ENCODE assay signal across 7 cellular contexts in genomic region chr16:28863929-28864886, GRCh38. TPM values are rescaled to one million over a fixed set of nuclear protein-coding genes. Genes with fewer than 3 reads are reported as not detected.
DNase-seq lines count a peak whose midpoint lies in the region; ATAC-seq and TF ChIP-seq lines count a peak whose summit lies in the region.

No MANE protein-coding gene starts in this region.

- H4K20me1 ChIP-seq in PC-3 (ENCODE audit: low read length): no peaks in the 10 kb centered on the region

- H3K4me1 ChIP-seq in PC-3 (ENCODE audit: insufficient read depth, low read length): peaks cover 14% of the 10 kb centered on the region
- H3K4me1 ChIP-seq in aorta (ENCODE audit: control insufficient read depth in 1 of 2, insufficient read depth in 2 of 2, low read length in 2 of 2): no peaks in the 10 kb centered on the region

- H2AFZ ChIP-seq in PC-3 (ENCODE audit: low read length): peak overlapping the region; percentile 94

- peak overlapping the region; percentile 99 for H3K27ac Mint-ChIP-seq in mesothelial cell of epicardium

- H3K4me3 Mint-ChIP-seq in mesothelial cell of epicardium: peak overlapping the region; percentile 99

- H3K4me3 ChIP-seq in PC-3 (ENCODE audit: low read length) (peak overlapping the region; percentile 90), aorta (ENCODE audit: low read length in 2 of 2) (peak overlapping the region; percentile 66 to 78)

- H3K36me3 ChIP-seq in PC-3 (ENCODE audit: low read depth, low read length): 0 out of 2 replicates have a peak, but pooled peaks cover 6% of the 10 kb centered on the region
- H3K36me3 ChIP-seq in aorta (ENCODE audit: control insufficient read depth in 1 of 2, insufficient read depth in 2 of 2, low read length in 1 of 2): peaks cover 0 to 2% of the 10 kb centered on the region in 2 donors

- H3K79me2 ChIP-seq in PC-3 (ENCODE audit: low read length): peaks cover 40% of the 10 kb centered on the region

- H3F3A ChIP-seq in PC-3 (ENCODE audit: low read length, unreplicated experiment): no peaks in the 10 kb centered on the region

- H3K4me1 Mint-ChIP-seq in mesothelial cell of epicardium: peaks cover 19% of the 10 kb centered on the region

- H3K36me3 Mint-ChIP-seq in mesothelial cell of epicardium: peaks cover 10% of the 10 kb centered on the region

- TF ChIP-seq CTCF in PC-3 (conservative IDR thresholded peaks at IDR 0.05; ENCODE audit: low read depth, low read length) (no peak), mesothelial cell of epicardium (IDR thresholded peaks at IDR 0.05; ENCODE audit: unreplicated experiment) (no peak)

- H3K27me3 Mint-ChIP-seq in mesothelial cell of epicardium (ENCODE audit: low read depth): no peaks in the 10 kb centered on the region

- H3K27me3 ChIP-seq in PC-3 (ENCODE audit: low read length) (no peaks in the 10 kb centered on the region), aorta (ENCODE audit: control insufficient read depth in 1 of 2, insufficient read depth in 2 of 2, low read length in 1 of 2) (no peaks in the 10 kb centered on the region)

- peak overlapping the region; percentile 88 for H3K4me2 ChIP-seq in PC-3 (ENCODE audit: low read length)

- ATAC-seq in GM18519 (IDR thresholded peaks at IDR 0.05; ENCODE audit: low FRiP score, unreplicated experiment) (peak; percentile 4), PC-3 (no peak; the same call in 1 of the 2 replicates), aorta (ENCODE audit: low FRiP score) (peak; percentile 33)

- H3K9me3 Mint-ChIP-seq in mesothelial cell of epicardium: no peaks in the 10 kb centered on the region

- peak overlapping the region; percentile 94 for H3K9ac ChIP-seq in PC-3 (ENCODE audit: low read length)

- CTCF ChIA-PET in PC-3 (lab: Charles Lee): no interaction called here

- no TSS peak for BruUV-seq in PC-3 (replicated peaks; lab: Mats Ljungman, UMichigan)

- POLR2A ChIA-PET in PC-3 (lab: Charles Lee; ENCODE audit: unreplicated experiment): interaction anchor here (0.6 to 0.7 kb wide), 2 partner anchors 52 to 1694 kb away, joined by 5 to 7 read pairs; no protein-coding TSS in a partner anchor

- no peaks in the 10 kb centered on the region for H3K9me2 ChIP-seq in PC-3 (replicated peaks; ENCODE audit: low read length)

- intact Hi-C loops in PC-3 (cut with micrococcal nuclease) (loop anchor here (1.0 kb wide), 1 partner anchor 18 kb away; the partner anchor contains the start of gene TUFM), aorta (cut with DNase I) (loop anchor here (1.0 to 5.0 kb wide), 4 partner anchors 18 to 83 kb away; partner anchors contain the start of genes ATXN2L (in 2 of the 2), RABEP2 (in 1 of the 2) and TUFM (in 1 of the 2))

- H3K27ac ChIP-seq in PC-3 (ENCODE audit: low read length): peak overlapping the region; percentile 84
- H3K27ac ChIP-seq in aorta (ENCODE audit: low read depth in 1 of 2, low read length in 2 of 2): peak overlapping the region in 1 of 2 donors; percentile 89

- H3K9me3 ChIP-seq in PC-3 (ENCODE audit: low read length): no peaks in the 10 kb centered on the region
- H3K9me3 ChIP-seq in aorta (ENCODE audit: control insufficient read depth, low read length): no peaks in the 10 kb centered on the region

- 6 to 7% methylated on average over 38 to 46 of the region's 46 CpGs for WGBS in aorta, 2 donors

- DNase-seq in PC-3 (no peak), dermis blood vessel endothelial cell (peak; percentile 54), mesothelial cell of epicardium (ENCODE audit: low spot score in 2 of 2, unreplicated experiment in 2 of 2) (no peak), aorta (peak in 1 of 2 donors; percentile 64), NCI-H2029 treated with DMSO at 0.1 percent for 48 hours (lab: John Stamatoyannopoulos, UW) (no peak), NCI-H187 treated with DMSO at 0.1 percent for 48 hours (lab: John Stamatoyannopoulos, UW) (no peak)

RNA-seq across cellular contexts. Expression of gene SH2B1, which starts 0.6 kb away (rescaled TPM):
- 22.2 and 24.4 TPM in 2 replicates for total RNA-seq in PC-3 (2014; rRNA removed)
- 9.4 and 13.0 TPM in 2 replicates for total RNA-seq in dermis blood vessel endothelial cell
- 73.9 to 78.5 TPM (median 76.8 TPM) in 3 replicates for total RNA-seq in mesothelial cell of epicardium
- 10 to 100 TPM; 35.5 to 64.2 TPM for total RNA-seq in aorta
- 10 to 100 TPM; 21.2 to 70.1 TPM for polyA plus RNA-seq in aorta

RNA-seq across cellular contexts. Expression of gene ATP2A1, which starts 14.1 kb away (rescaled TPM):
- 0.23 and 0.87 TPM in 2 replicates for total RNA-seq in PC-3 (2014; rRNA removed)
- not detected in 2 replicates for total RNA-seq in dermis blood vessel endothelial cell
- total RNA-seq in mesothelial cell of epicardium: 2.9 to 3.6 TPM (median 3.0 TPM) in 3 replicates
- under 1 TPM; 0.36 to 0.97 TPM for total RNA-seq in aorta
- polyA plus RNA-seq in aorta: under 1 TPM; 0.38 to 0.49 TPM

RNA-seq across cellular contexts. Expression of gene TUFM, which starts 18.1 kb away (rescaled TPM):
- total RNA-seq in PC-3 (2014; rRNA removed) (185 and 198 TPM in 2 replicates), dermis blood vessel endothelial cell (127 and 181 TPM in 2 replicates), mesothelial cell of epicardium (122 to 134 TPM (median 127 TPM) in 3 replicates), aorta (10 to 100 TPM; 71.2 to 71.5 TPM)
- polyA plus RNA-seq in aorta: 100 to 1,000 TPM in 1 of 2 donors, 10 to 100 TPM in 1; 67.2 to 154 TPM

RNA-seq across cellular contexts. Expression of gene ATXN2L, which starts 41.4 kb away (rescaled TPM):
- 65.8 and 104 TPM in 2 replicates for total RNA-seq in PC-3 (2014; rRNA removed)
- 33.5 and 74.3 TPM in 2 replicates for total RNA-seq in dermis blood vessel endothelial cell
- total RNA-seq in mesothelial cell of epicardium: 215 to 230 TPM (median 219 TPM) in 3 replicates
- total RNA-seq in aorta: 100 to 1,000 TPM in 1 of 2 donors, 10 to 100 TPM in 1; 97.6 to 124 TPM
- polyA plus RNA-seq in aorta: 10 to 100 TPM; 22.4 to 54.9 TPM
